In the genomic region with DNA sequence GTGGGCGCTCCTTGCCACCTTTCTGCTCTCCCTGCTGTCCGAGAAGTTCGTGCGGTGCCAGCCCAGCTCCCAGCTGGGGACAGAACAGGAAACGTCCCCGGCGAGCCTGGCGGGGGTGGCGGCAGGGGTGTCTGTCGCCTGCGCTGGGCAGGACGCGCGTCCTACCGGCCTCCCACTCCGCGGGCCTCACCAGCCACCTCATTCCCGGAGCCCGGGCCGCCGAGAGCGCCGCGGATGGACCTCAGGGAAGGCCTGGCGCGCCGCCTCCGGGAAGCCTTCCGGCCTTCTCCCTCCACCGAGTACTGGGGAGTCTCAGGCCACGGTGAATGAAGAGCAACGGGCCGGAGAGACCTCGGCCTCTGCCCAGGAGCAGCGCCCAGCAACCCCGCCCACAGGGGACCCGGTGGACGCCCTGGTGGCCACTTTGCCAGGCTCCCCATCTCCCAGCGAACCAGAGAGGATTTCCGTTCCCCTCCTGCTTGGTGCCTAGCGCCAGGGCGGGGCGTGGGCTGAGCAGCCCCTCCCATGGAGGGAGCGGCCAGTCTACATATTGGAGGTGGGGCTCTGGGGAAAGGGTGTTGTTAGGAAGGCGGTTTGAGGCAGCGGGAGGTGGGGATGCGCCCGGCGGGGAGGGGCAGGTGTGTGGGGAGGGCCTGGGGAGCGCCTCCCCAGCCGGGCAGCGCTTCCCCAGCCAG, we compare ENCODE assay signal across 8 cellular contexts. TPM values are rescaled to one million over a fixed set of nuclear protein-coding genes. Genes with fewer than 3 reads are reported as not detected.
A peak's percentile ranks its signal among the peaks of the same experiment; 100 is the strongest.
DNase-seq lines count a peak whose midpoint lies in the region; ATAC-seq, FAIRE-seq and TF ChIP-seq lines count a peak whose summit lies in the region.

No MANE protein-coding gene starts in this region.

- dilution Hi-C loops in keratinocyte (cut with MboI; ENCODE audit: extremely low pct_ligation_motif_present, low sequenced_read_pairs) = no loop called here

- H3K36me3 ChIP-seq in keratinocyte (ENCODE audit: control insufficient read depth in 2 of 2, extremely low read depth in 1 of 2, insufficient read depth in 2 of 2, low read length in 2 of 2) = no peaks in the 10 kb centered on the region

- H2AFZ ChIP-seq in keratinocyte (ENCODE audit: control insufficient read depth, low read length) = peak overlapping the region; percentile 49

- H3K4me1 ChIP-seq in keratinocyte (ENCODE audit: control insufficient read depth, extremely low read depth, insufficient read depth, low read length) = peaks cover 35% of the 10 kb centered on the region

- H3K79me2 ChIP-seq in keratinocyte (ENCODE audit: control insufficient read depth, insufficient read depth, low read length) = no peaks in the 10 kb centered on the region

- no peaks in the 10 kb centered on the region for H3K9me3 Mint-ChIP-seq in WTC11

- H3K9me1 ChIP-seq in keratinocyte (ENCODE audit: control insufficient read depth, extremely low read depth, insufficient read depth, low read length) = no peaks in the 10 kb centered on the region

- ATAC-seq in HG02852 (IDR thresholded peaks at IDR 0.05; ENCODE audit: unreplicated experiment) (peak; percentile 27), WTC11 (peak; percentile 60)

- H3K27me3 ChIP-seq in keratinocyte (ENCODE audit: control insufficient read depth, extremely low read depth, insufficient read depth, low read length) = no peaks in the 10 kb centered on the region

- H3K4me2 ChIP-seq in keratinocyte (ENCODE audit: control insufficient read depth, extremely low read depth, insufficient read depth, low read depth, low read length) = peak overlapping the region; percentile 82

- H3K4me1 Mint-ChIP-seq in WTC11 = peaks cover 5% of the 10 kb centered on the region; the same call in 1 of the 2 replicates

- DNase-seq in GM13976 (ENCODE audit: low spot score) = peak; percentile 90
- peak; percentile 91 to 93 for DNase-seq in NCI-H2081 (lab: John Stamatoyannopoulos, UW)
- peak; percentile 83 for DNase-seq in WTC11 (ENCODE audit: low spot score)
- DNase-seq in caudate nucleus (lab: John Stamatoyannopoulos, UW) = peak in 14 of 61 donors; percentile 19 to 62 (median 38)
- DNase-seq in keratinocyte (ENCODE audit: low read depth, low spot score) = peak; percentile 68
- DNase-seq in stimulated activated CD4-positive, alpha-beta T cell treated with anti-CD3 and anti-CD28 coated beads, Interleukin-15, amount 100 ng/mL, for 1 hour (ENCODE audit: low read depth in 1 of 2, low spot score in 1 of 2) = peak; percentile 60 to 69
- no peak for DNase-seq in NCI-H1930 (lab: John Stamatoyannopoulos, UW)

- no peak for FAIRE-seq in keratinocyte (lab: Jason Lieb, UNC)

- peak overlapping the region; percentile 54 to 68 (median 65) for H3K4me3 ChIP-seq in keratinocyte (ENCODE audit: control insufficient read depth in 2 of 3, extremely low read depth in 1 of 3, insufficient read depth in 2 of 3, low read depth in 1 of 3, low read length in 3 of 3)

- H3K4me3 Mint-ChIP-seq in WTC11 = peak overlapping the region; percentile 72

- peak overlapping the region; percentile 61 for H3K9ac ChIP-seq in keratinocyte (ENCODE audit: control insufficient read depth, extremely low read depth, insufficient read depth, low read length)

- H3K27me3 Mint-ChIP-seq in WTC11 (ENCODE audit: low read depth) = peaks cover 6% of the 10 kb centered on the region

- H3K27ac Mint-ChIP-seq in WTC11 = peak overlapping the region; percentile 36; the same call in 1 of the 2 replicates

- H3K36me3 Mint-ChIP-seq in WTC11 = no peaks in the 10 kb centered on the region

- H3K27ac ChIP-seq in caudate nucleus (ENCODE audit: low read depth, low read length) = peak overlapping the region; percentile 99
- peak overlapping the region; percentile 47 for H3K27ac ChIP-seq in keratinocyte (ENCODE audit: control insufficient read depth, insufficient read depth, low read length)

- TF ChIP-seq CTCF in GM13976 (IDR thresholded peaks at IDR 0.05; ENCODE audit: borderline replicate concordance, control extremely low read depth, extremely low read depth, insufficient read depth, missing control alignments) = no peak
- no peak for TF ChIP-seq CTCF in WTC11 (IDR thresholded peaks at IDR 0.05)
- TF ChIP-seq CTCF in keratinocyte (optimal IDR thresholded peaks at IDR 0.05 in 1 of 3, IDR thresholded peaks at IDR 0.05 in 1 of 3, conservative IDR thresholded peaks at IDR 0.05 in 1 of 3; ENCODE audit: extremely low read depth in 1 of 3, insufficient read depth in 2 of 3, low read length in 3 of 3) = no peak

- POLR2A ChIA-PET in WTC11 (lab: Charles Lee) = interaction anchor here (1.2 to 1.6 kb wide), 4 partner anchors 20 to 39 kb away, joined by 4 to 6 read pairs (median 5); a partner anchor contains a TSS

- CTCF ChIA-PET in WTC11 (lab: Charles Lee) = interaction anchor here (0.6 to 3.7 kb wide), 31 partner anchors 9 to 944 kb away, joined by 3 to 61 read pairs (median 5); a partner anchor contains a TSS

- no peaks in the 10 kb centered on the region for H3K9me3 ChIP-seq in keratinocyte (ENCODE audit: control insufficient read depth, low read depth, low read length)

- no peaks in the 10 kb centered on the region for H4K20me1 ChIP-seq in keratinocyte (ENCODE audit: control insufficient read depth, extremely low read depth, insufficient read depth, low read length)

- in situ Hi-C loops in GM13976 (cut with MboI; ENCODE audit: low sequenced_read_pairs, unreplicated experiment) = loop anchor here (25.0 kb wide), 1 partner anchor 134 kb away; a partner anchor contains a TSS

TF ChIP-seq in WTC11, 78 proteins besides CTCF, POLR2A, EP300 and RAD21 (continues in another document):
- TF ChIP-seq RELA (CRISPR knock-in tag; IDR thresholded peaks at IDR 0.05; ENCODE audit: borderline replicate concordance) (0 out of 2 replicates have a peak, but pooled peaks have one; percentile 5), SP1 (CRISPR knock-in tag; conservative IDR thresholded peaks at IDR 0.05) (peak; percentile 70; the same call in 1 of the 2 replicates), FOXK1 (CRISPR knock-in tag; IDR thresholded peaks at IDR 0.05) (peak; percentile 53), ESRRA (CRISPR knock-in tag; IDR thresholded peaks at IDR 0.05; ENCODE audit: borderline replicate concordance) (0 out of 2 replicates have a peak, but pooled peaks have one; percentile 25), ZNF416 (CRISPR knock-in tag; IDR thresholded peaks at IDR 0.05) (0 out of 2 replicates have a peak, but pooled peaks have one; percentile 24)
- TF ChIP-seq, protein P1, sequence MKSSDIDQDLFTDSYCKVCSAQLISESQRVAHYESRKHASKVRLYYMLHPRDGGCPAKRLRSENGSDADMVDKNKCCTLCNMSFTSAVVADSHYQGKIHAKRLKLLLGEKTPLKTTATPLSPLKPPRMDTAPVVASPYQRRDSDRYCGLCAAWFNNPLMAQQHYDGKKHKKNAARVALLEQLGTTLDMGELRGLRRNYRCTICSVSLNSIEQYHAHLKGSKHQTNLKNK (CRISPR knock-in tag; IDR thresholded peaks at IDR 0.05) = no peak
- TF ChIP-seq, protein P2, sequence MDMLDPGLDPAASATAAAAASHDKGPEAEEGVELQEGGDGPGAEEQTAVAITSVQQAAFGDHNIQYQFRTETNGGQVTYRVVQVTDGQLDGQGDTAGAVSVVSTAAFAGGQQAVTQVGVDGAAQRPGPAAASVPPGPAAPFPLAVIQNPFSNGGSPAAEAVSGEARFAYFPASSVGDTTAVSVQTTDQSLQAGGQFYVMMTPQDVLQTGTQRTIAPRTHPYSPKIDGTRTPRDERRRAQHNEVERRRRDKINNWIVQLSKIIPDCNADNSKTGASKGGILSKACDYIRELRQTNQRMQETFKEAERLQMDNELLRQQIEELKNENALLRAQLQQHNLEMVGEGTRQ (CRISPR knock-in tag; IDR thresholded peaks at IDR 0.05) = 0 out of 2 replicates have a peak, but pooled peaks have one; percentile 32

RNA-seq across cellular contexts. Expression of a gene that starts 9.5 kb away (rescaled TPM):
- 0.73 to 1.1 TPM (median 0.87 TPM) in 3 replicates for total RNA-seq in WTC11 (2021)
- polyA plus RNA-seq in keratinocyte = 5.2 to 10.9 TPM (median 7.5 TPM) in 3 replicates
- polyA plus RNA-seq in keratinocyte (2011; ENCODE audit: low read depth) = 1.9 TPM
- 3.4 and 9.2 TPM in 2 replicates for polyA plus RNA-seq in keratinocyte (2011; cell fraction: cytosol; rRNA removed)
- polyA plus RNA-seq in keratinocyte (2011; cell fraction: nucleus; rRNA removed) = 29.2 and 48.7 TPM in 2 replicates
- polyA plus RNA-seq in keratinocyte (2012; ENCODE audit: low replicate concordance) = 6.7 and 8.1 TPM in 2 replicates
- polyA minus RNA-seq in keratinocyte = 3.9 to 11.4 TPM (median 6.5 TPM) in 3 replicates
- polyA minus RNA-seq in keratinocyte (2011; cell fraction: cytosol; rRNA and poly(A)+ RNA removed) = 8.6 TPM
- 5.9 and 7.4 TPM in 2 replicates for polyA minus RNA-seq in keratinocyte (2011; cell fraction: nucleus; rRNA and poly(A)+ RNA removed)

RNA-seq across cellular contexts. Expression of a gene that starts 16.6 kb away (rescaled TPM):
- 0.21 to 0.23 TPM in 2 of 3 replicates, not detected in the other for total RNA-seq in WTC11 (2021)
- polyA plus RNA-seq in keratinocyte = 0.33 to 0.44 TPM (median 0.37 TPM) in 3 replicates
- 0.75 TPM for polyA plus RNA-seq in keratinocyte (2011; ENCODE audit: low read depth)
- 0.16 TPM in 2 replicates for polyA plus RNA-seq in keratinocyte (2011; cell fraction: cytosol; rRNA removed)
- polyA plus RNA-seq in keratinocyte (2011; cell fraction: nucleus; rRNA removed) = 0.43 and 0.46 TPM in 2 replicates
- 0.33 and 2.0 TPM in 2 replicates for polyA plus RNA-seq in keratinocyte (2012; ENCODE audit: low replicate concordance)
- 0.72 to 2.0 TPM (median 1.0 TPM) in 3 replicates for polyA minus RNA-seq in keratinocyte
- 11.1 TPM for polyA minus RNA-seq in keratinocyte (2011; cell fraction: cytosol; rRNA and poly(A)+ RNA removed)
- polyA minus RNA-seq in keratinocyte (2011; cell fraction: nucleus; rRNA and poly(A)+ RNA removed) = 0.47 and 2.1 TPM in 2 replicates

RNA-seq across cellular contexts. Expression of a gene that starts 20.3 kb away (rescaled TPM):
- total RNA-seq in WTC11 (2021) = 35.2 to 52.5 TPM (median 36.7 TPM) in 3 replicates
- 14.5 to 15.7 TPM (median 14.8 TPM) in 3 replicates for polyA plus RNA-seq in keratinocyte
- polyA plus RNA-seq in keratinocyte (2011; ENCODE audit: low read depth) = 9.0 TPM
- 5.7 and 7.6 TPM in 2 replicates for polyA plus RNA-seq in keratinocyte (2011; cell fraction: cytosol; rRNA removed)
- 27.9 and 28.9 TPM in 2 replicates for polyA plus RNA-seq in keratinocyte (2011; cell fraction: nucleus; rRNA removed)
- polyA plus RNA-seq in keratinocyte (2012; ENCODE audit: low replicate concordance) = 14.0 and 15.0 TPM in 2 replicates
- 13.7 to 21.6 TPM (median 14.6 TPM) in 3 replicates for polyA minus RNA-seq in keratinocyte
- polyA minus RNA-seq in keratinocyte (2011; cell fraction: cytosol; rRNA and poly(A)+ RNA removed) = 35.5 TPM
- 17.4 and 21.3 TPM in 2 replicates for polyA minus RNA-seq in keratinocyte (2011; cell fraction: nucleus; rRNA and poly(A)+ RNA removed)

RNA-seq across cellular contexts. Expression of a gene that starts 39.9 kb away (rescaled TPM):
- 47.8 to 51.1 TPM (median 50.3 TPM) in 3 replicates for total RNA-seq in WTC11 (2021)
- polyA plus RNA-seq in keratinocyte = 11.4 to 18.6 TPM (median 16.8 TPM) in 3 replicates
- polyA plus RNA-seq in keratinocyte (2011; ENCODE audit: low read depth) = 4.8 TPM
- polyA plus RNA-seq in keratinocyte (2011; cell fraction: cytosol; rRNA removed) = 15.9 and 23.0 TPM in 2 replicates
- 22.6 and 25.1 TPM in 2 replicates for polyA plus RNA-seq in keratinocyte (2011; cell fraction: nucleus; rRNA removed)
- 5.9 and 23.1 TPM in 2 replicates for polyA plus RNA-seq in keratinocyte (2012; ENCODE audit: low replicate concordance)
- polyA minus RNA-seq in keratinocyte = 11.2 to 15.5 TPM (median 13.1 TPM) in 3 replicates
- polyA minus RNA-seq in keratinocyte (2011; cell fraction: cytosol; rRNA and poly(A)+ RNA removed) = 20.9 TPM
- 8.9 and 10.9 TPM in 2 replicates for polyA minus RNA-seq in keratinocyte (2011; cell fraction: nucleus; rRNA and poly(A)+ RNA removed)

Comparison
In these comparisons a context has a peak if more than half of its experiments do, and no peak if none do; other contexts are left out.
1. DNase-seq: peak in GM13976 (single experiment), NCI-H2081 (2 of 2), WTC11 (single experiment), keratinocyte (single experiment) and stimulated activated CD4-positive, alpha-beta T cell treated with anti-CD3 and anti-CD28 coated beads, Interleukin-15, amount 100 ng/mL, for 1 hour (2 of 2); none in NCI-H1930 (0 of 2).